ENCODE assay signal across 31 cellular contexts in the genomic region with DNA sequence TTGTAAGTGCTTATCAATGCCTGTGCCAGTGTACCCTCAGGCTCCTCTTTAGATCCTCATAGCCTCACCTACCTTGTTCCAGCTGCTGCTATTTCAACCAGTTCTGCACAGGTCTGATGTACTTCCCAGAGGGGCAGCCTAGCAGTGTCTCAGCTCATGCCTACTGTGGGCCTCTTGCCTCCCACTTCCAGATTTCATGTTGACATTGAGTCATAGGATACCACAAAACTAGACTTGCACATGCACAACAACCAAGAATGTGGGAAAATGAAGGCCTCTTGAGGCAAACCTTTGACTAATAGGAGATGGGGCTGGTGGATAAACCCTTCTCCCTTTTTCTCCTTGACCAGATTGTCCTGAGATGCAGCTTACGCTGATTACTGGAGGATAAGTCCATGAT. TPM values are rescaled to one million over a fixed set of nuclear protein-coding genes. Genes with fewer than 3 reads are reported as not detected.
DNase-seq lines count a peak whose midpoint lies in the region; ATAC-seq, FAIRE-seq and TF ChIP-seq lines count a peak whose summit lies in the region.
"Had no signal": no experiment of that assay in that cellular context is flagged by ENCODE, and none has a peak within 500 bp of the region (broad histone marks: within the 10 kb centered on the region; RNA-seq: fewer than 3 reads in every experiment).

No MANE protein-coding gene starts in this region.

- no peak overlapping the region for H3K9ac ChIP-seq in astrocyte (ENCODE audit: low read length)
- H3K9ac ChIP-seq: KMS-11, parathyroid adenoma had no signal

- peak; percentile 28 for ATAC-seq in upper lobe of right lung
- ATAC-seq in effector memory CD8-positive, alpha-beta T cell (replicated peaks), result no peak
- ATAC-seq: right cardiac atrium; Right ventricle myocardium inferior; SK-N-SH treated with all-trans-retinoic acid at 6 μM for 48 hours; stimulated activated effector memory CD8-positive, alpha-beta T cell treated with anti-CD3 and anti-CD28 coated beads, Interleukin-12 subunit alpha, Interleukin-12 subunit beta, amount 100 ng/mL, for 72 hours; T-helper 17 cell had no signal

- no peaks in the 10 kb centered on the region for H4K20me1 ChIP-seq in astrocyte (ENCODE audit: insufficient read depth, low read length)

- no peak overlapping the region for H3K4me3 ChIP-seq in astrocyte (ENCODE audit: insufficient read depth, low read depth, low read length)
- no peak overlapping the region for H3K4me3 ChIP-seq in upper lobe of right lung
- H3K4me3 ChIP-seq: ascending aorta, HAP-1, suprapubic skin had no signal

- no peaks in the 10 kb centered on the region for H3K27me3 ChIP-seq in astrocyte (ENCODE audit: insufficient read depth, low read length)
- H3K27me3 ChIP-seq in upper lobe of right lung, result no peaks in the 10 kb centered on the region
- H3K27me3 ChIP-seq: ascending aorta, suprapubic skin had no signal

- H3K27ac ChIP-seq in astrocyte (ENCODE audit: low read depth, low read length) (no peak overlapping the region), upper lobe of right lung (no peak overlapping the region)
- H3K27ac ChIP-seq: ascending aorta, KMS-11, parathyroid adenoma, suprapubic skin had no signal

- H3K9me3 Mint-ChIP-seq in astrocyte (ENCODE audit: unreplicated experiment), result no peaks in the 10 kb centered on the region
- no peaks in the 10 kb centered on the region for H3K9me3 Mint-ChIP-seq in effector memory CD8-positive, alpha-beta T cell
- H3K9me3 Mint-ChIP-seq: activated CD4-positive, alpha-beta memory T cell treated with anti-CD3 and anti-CD28 coated beads, Interleukin-2, amount 10 ng/mL, durations not matched to agents 7 days and 5 days; activated naive CD8-positive, alpha-beta T cell treated with anti-CD3 and anti-CD28 coated beads for 36 hours; activated T-helper 2 cell treated with anti-CD3 and anti-CD28 coated beads, Interferon-gamma antibody, Interleukin-2, Interleukin-4, amounts not matched to agents 10 μg/mL and 5 μg/mL and 100 μg/mL, durations not matched to agents 14 hours and 24 hours and 36 hours; stimulated activated effector memory CD8-positive, alpha-beta T cell treated with anti-CD3 and anti-CD28 coated beads, Interleukin-12 subunit alpha, Interleukin-12 subunit beta, amount 100 ng/mL, for 72 hours had no signal

- no peak for FAIRE-seq in astrocyte (lab: Jason Lieb, UNC)

- intact Hi-C loops in upper lobe of right lung (cut with DNase I), result no loop called here

- H3K4me1 ChIP-seq in astrocyte (ENCODE audit: insufficient read depth, low read length) (no peaks in the 10 kb centered on the region), upper lobe of right lung (no peaks in the 10 kb centered on the region)
- H3K4me1 ChIP-seq: ascending aorta, HAP-1, parathyroid adenoma, suprapubic skin had no signal

- H3K27ac Mint-ChIP-seq in astrocyte (ENCODE audit: unreplicated experiment), result no peak overlapping the region
- no peak overlapping the region for H3K27ac Mint-ChIP-seq in effector memory CD8-positive, alpha-beta T cell
- H3K27ac Mint-ChIP-seq: activated CD4-positive, alpha-beta memory T cell treated with anti-CD3 and anti-CD28 coated beads, Interleukin-2, amount 10 ng/mL, durations not matched to agents 7 days and 5 days; activated naive CD8-positive, alpha-beta T cell treated with anti-CD3 and anti-CD28 coated beads for 36 hours; activated T-helper 2 cell treated with anti-CD3 and anti-CD28 coated beads, Interferon-gamma antibody, Interleukin-2, Interleukin-4, amounts not matched to agents 10 μg/mL and 5 μg/mL and 100 μg/mL, durations not matched to agents 14 hours and 24 hours and 36 hours; stimulated activated effector memory CD8-positive, alpha-beta T cell treated with anti-CD3 and anti-CD28 coated beads, Interleukin-12 subunit alpha, Interleukin-12 subunit beta, amount 100 ng/mL, for 72 hours; T-helper 17 cell had no signal

- H3K4me1 Mint-ChIP-seq in astrocyte (ENCODE audit: low read depth, unreplicated experiment), result peaks cover 13% of the 10 kb centered on the region
- no peaks in the 10 kb centered on the region for H3K4me1 Mint-ChIP-seq in effector memory CD8-positive, alpha-beta T cell (ENCODE audit: low read depth in 2 of 2)
- H3K4me1 Mint-ChIP-seq: activated CD4-positive, alpha-beta memory T cell treated with anti-CD3 and anti-CD28 coated beads, Interleukin-2, amount 10 ng/mL, durations not matched to agents 7 days and 5 days; activated naive CD8-positive, alpha-beta T cell treated with anti-CD3 and anti-CD28 coated beads for 36 hours; stimulated activated effector memory CD8-positive, alpha-beta T cell treated with anti-CD3 and anti-CD28 coated beads, Interleukin-12 subunit alpha, Interleukin-12 subunit beta, amount 100 ng/mL, for 72 hours; T-helper 17 cell had no signal

- H3K36me3 Mint-ChIP-seq in astrocyte (ENCODE audit: low read depth, unreplicated experiment), result no peaks in the 10 kb centered on the region
- no peaks in the 10 kb centered on the region for H3K36me3 Mint-ChIP-seq in effector memory CD8-positive, alpha-beta T cell (ENCODE audit: insufficient read depth)
- H3K36me3 Mint-ChIP-seq: activated naive CD8-positive, alpha-beta T cell treated with anti-CD3 and anti-CD28 coated beads for 36 hours; stimulated activated effector memory CD8-positive, alpha-beta T cell treated with anti-CD3 and anti-CD28 coated beads, Interleukin-12 subunit alpha, Interleukin-12 subunit beta, amount 100 ng/mL, for 72 hours had no signal

- no peak overlapping the region for H3K4me3 Mint-ChIP-seq in astrocyte (ENCODE audit: unreplicated experiment)
- H3K4me3 Mint-ChIP-seq in effector memory CD8-positive, alpha-beta T cell, result no peak overlapping the region
- H3K4me3 Mint-ChIP-seq: activated CD4-positive, alpha-beta memory T cell treated with anti-CD3 and anti-CD28 coated beads, Interleukin-2, amount 10 ng/mL, durations not matched to agents 7 days and 5 days; activated naive CD8-positive, alpha-beta T cell treated with anti-CD3 and anti-CD28 coated beads for 36 hours; stimulated activated effector memory CD8-positive, alpha-beta T cell treated with anti-CD3 and anti-CD28 coated beads, Interleukin-12 subunit alpha, Interleukin-12 subunit beta, amount 100 ng/mL, for 72 hours; T-helper 17 cell had no signal

- no peak overlapping the region for H3K4me2 ChIP-seq in astrocyte (ENCODE audit: low read length)
- H3K4me2 ChIP-seq: KMS-11 had no signal

- DNase-seq in HS-5 (ENCODE audit: low read depth) (peak; percentile 3), astrocyte (ENCODE audit: low read depth) (peak; percentile 3), iris pigment epithelial cell (ENCODE audit: low read depth) (peak; percentile 8), upper lobe of right lung (no peak), NCI-H1930 (lab: John Stamatoyannopoulos, UW) (no peak), activated gamma-delta T cell (lab: John Stamatoyannopoulos, UW) (no peak)
- no peak for DNase-seq in effector memory CD8-positive, alpha-beta T cell
- DNase-seq: activated CD4-positive, alpha-beta memory T cell treated with anti-CD3 and anti-CD28 coated beads, Interleukin-2, amount 10 ng/mL, durations not matched to agents 7 days and 5 days; activated CD4-positive, alpha-beta T cell treated with anti-CD3 and anti-CD28 coated beads for 1 hour; activated naive CD8-positive, alpha-beta T cell treated with anti-CD3 and anti-CD28 coated beads for 36 hours; cerebellar nuclear complex; glutamatergic neuron; kidney; MV-4-11; NCI-H146; right cardiac atrium; stimulated activated CD4-positive, alpha-beta T cell treated with anti-CD3 and anti-CD28 coated beads, Interleukin-4, amount 100 ng/mL, for 24 hours; T-helper 17 cell had no signal

- peaks cover 2% of the 10 kb centered on the region for H3K27me3 Mint-ChIP-seq in astrocyte (ENCODE audit: low read depth, unreplicated experiment)
- peaks cover 15 to 36% of the 10 kb centered on the region in 2 donors for H3K27me3 Mint-ChIP-seq in effector memory CD8-positive, alpha-beta T cell
- H3K27me3 Mint-ChIP-seq: activated naive CD8-positive, alpha-beta T cell treated with anti-CD3 and anti-CD28 coated beads for 36 hours had no signal

- no peak overlapping the region for H2AFZ ChIP-seq in astrocyte (ENCODE audit: low read depth, low read length)
- H2AFZ ChIP-seq: parathyroid adenoma had no signal

- TF ChIP-seq CTCF in astrocyte (IDR thresholded peaks at IDR 0.05; ENCODE audit: insufficient read depth, low read depth, low read length), result no peak
- no peak for TF ChIP-seq CTCF in upper lobe of right lung (IDR thresholded peaks at IDR 0.05)

- no peaks in the 10 kb centered on the region for H3K36me3 ChIP-seq in astrocyte (ENCODE audit: insufficient read depth, low read length)
- H3K36me3 ChIP-seq in upper lobe of right lung, result no peaks in the 10 kb centered on the region
- H3K36me3 ChIP-seq: ascending aorta, HAP-1, suprapubic skin had no signal

- no peaks in the 10 kb centered on the region for H3K9me3 ChIP-seq in astrocyte (ENCODE audit: insufficient read depth, low read depth, low read length)
- no peaks in the 10 kb centered on the region for H3K9me3 ChIP-seq in upper lobe of right lung
- H3K9me3 ChIP-seq: ascending aorta, HAP-1, suprapubic skin had no signal

- no peaks in the 10 kb centered on the region for H3K79me2 ChIP-seq in astrocyte (ENCODE audit: insufficient read depth, low read length)
- H3K79me2 ChIP-seq: parathyroid adenoma had no signal

RNA-seq across cellular contexts. Expression of gene PON3, which starts 31.0 kb away (rescaled TPM):
- total RNA-seq in astrocyte, result not detected in 2 replicates
- total RNA-seq in upper lobe of right lung, result 36.4 TPM
- total RNA-seq: activated CD4-positive, alpha-beta memory T cell treated with anti-CD3 and anti-CD28 coated beads, Interleukin-2, amount 10 ng/mL, durations not matched to agents 7 days and 5 days; ascending aorta; OCI-LY7; T-helper 17 cell had no signal

RNA-seq across cellular contexts. Expression of gene PON1, which starts 40.8 kb away (rescaled TPM):
- 0.99 and 1.00 TPM in 2 replicates for total RNA-seq in astrocyte
- total RNA-seq in upper lobe of right lung, result 0.49 TPM
- total RNA-seq: activated CD4-positive, alpha-beta memory T cell treated with anti-CD3 and anti-CD28 coated beads, Interleukin-2, amount 10 ng/mL, durations not matched to agents 7 days and 5 days; activated naive CD8-positive, alpha-beta T cell treated with anti-CD3 and anti-CD28 coated beads for 36 hours; activated T-helper 2 cell treated with anti-CD3 and anti-CD28 coated beads, Interferon-gamma antibody, Interleukin-2, Interleukin-4, amounts not matched to agents 10 μg/mL and 5 μg/mL and 100 μg/mL, durations not matched to agents 14 hours and 24 hours and 36 hours; ascending aorta; dermis microvascular lymphatic vessel endothelial cell; kidney; NCI-H460; OCI-LY7; Right ventricle myocardium inferior; T-helper 17 cell; urinary bladder had no signal

Comparison
In these comparisons a context has a peak if more than half of its experiments do, and no peak if none do; other contexts are left out.
1. DNase-seq: peak in HS-5 (single experiment), astrocyte (single experiment) and iris pigment epithelial cell (single experiment); none in upper lobe of right lung (single experiment), effector memory CD8-positive, alpha-beta T cell (0 of 3), NCI-H1930 (0 of 2) and activated gamma-delta T cell (single experiment).
2. RNA of gene PON3, which starts 31.0 kb away (total RNA-seq): 36.4 TPM in upper lobe of right lung (single experiment); not detected in astrocyte; every median in the first group is over 10 times any median in the second.